ENCODE assay signal across 7 cellular contexts in genomic region chr7:108613147-108613948, GRCh38. TPM values are rescaled to one million over a fixed set of nuclear protein-coding genes. Genes with fewer than 3 reads are reported as not detected.
DNase-seq lines count a peak whose midpoint lies in the region; ATAC-seq and TF ChIP-seq lines count a peak whose summit lies in the region.

No MANE protein-coding gene starts in this region.

- ATAC-seq in GM21717 (IDR thresholded peaks at IDR 0.05; ENCODE audit: unreplicated experiment) = peak; percentile 58
- peak; percentile 45; the same call in 1 of the 3 replicates for ATAC-seq in RWPE2 (ENCODE audit: low read depth)

- CTCF ChIA-PET in GM10248 (lab: Yijun Ruan, JAX) = interaction anchor here (0.9 to 1.1 kb wide), 4 partner anchors 9 to 21 kb away, joined by 3 to 6 read pairs (median 4); no protein-coding TSS in a partner anchor

- H3K27me3 ChIP-seq in RWPE2 (ENCODE audit: insufficient read depth, poor library complexity, severe bottlenecking) = no peaks in the 10 kb centered on the region
- no peaks in the 10 kb centered on the region for H3K27me3 ChIP-seq in effector memory CD4-positive, alpha-beta T cell (replicated peaks; ENCODE audit: control insufficient read depth, insufficient read depth, low read length, poor library complexity, severe bottlenecking)

- H3K36me3 ChIP-seq in RWPE2 (ENCODE audit: low read depth) = no peaks in the 10 kb centered on the region
- no peaks in the 10 kb centered on the region for H3K36me3 ChIP-seq in effector memory CD4-positive, alpha-beta T cell (ENCODE audit: control insufficient read depth, insufficient read depth, low read length)

- DNase-seq in GM10248 (ENCODE audit: extremely low spot score) = peak; percentile 26
- DNase-seq in LoVo (ENCODE audit: low spot score) = peak; percentile 64
- no peak for DNase-seq in RWPE2 (ENCODE audit: low spot score)
- DNase-seq in fibroblast of the aortic adventitia (ENCODE audit: low read depth) = peak; percentile 61
- DNase-seq in putamen (ENCODE audit: low spot score) = peak; percentile 49
- DNase-seq in effector memory CD4-positive, alpha-beta T cell = no peak

- no peaks in the 10 kb centered on the region for H3K9me3 ChIP-seq in RWPE2 (ENCODE audit: severe bottlenecking)
- H3K9me3 ChIP-seq in effector memory CD4-positive, alpha-beta T cell (ENCODE audit: control insufficient read depth, low read length) = no peaks in the 10 kb centered on the region

- peak; percentile 51 for TF ChIP-seq CTCF in GM10248 (IDR thresholded peaks at IDR 0.05; ENCODE audit: control extremely low read depth, extremely low read depth, low read depth, missing control alignments)
- peak; percentile 86 for TF ChIP-seq CTCF in RWPE2 (IDR thresholded peaks at IDR 0.05; ENCODE audit: poor library complexity, severe bottlenecking)
- peak; percentile 50 for TF ChIP-seq CTCF in fibroblast of the aortic adventitia (IDR thresholded peaks at IDR 0.05; ENCODE audit: insufficient read depth, low read length)

- POLR2A ChIA-PET in GM10248 (lab: Yijun Ruan, JAX) = no interaction called here

- H3K4me3 ChIP-seq in RWPE2 (ENCODE audit: severe bottlenecking) (no peak overlapping the region), fibroblast of the aortic adventitia (ENCODE audit: low read depth, low read length) (no peak overlapping the region)
- H3K4me3 ChIP-seq in effector memory CD4-positive, alpha-beta T cell (ENCODE audit: insufficient read depth, low read depth, low read length, poor library complexity, severe bottlenecking) = no peak overlapping the region

- no peak overlapping the region for H3K27ac ChIP-seq in RWPE2 (ENCODE audit: poor library complexity, severe bottlenecking)
- no peak overlapping the region for H3K27ac ChIP-seq in effector memory CD4-positive, alpha-beta T cell (ENCODE audit: insufficient read depth, low read length, poor library complexity, severe bottlenecking)

- no peaks in the 10 kb centered on the region for H3K4me1 ChIP-seq in RWPE2 (ENCODE audit: insufficient read depth, poor library complexity, severe bottlenecking)
- H3K4me1 ChIP-seq in effector memory CD4-positive, alpha-beta T cell (ENCODE audit: control insufficient read depth, insufficient read depth, low read length, poor library complexity, severe bottlenecking) = no peaks in the 10 kb centered on the region

RNA-seq across cellular contexts. Expression of gene DNAJB9, which starts 43.7 kb away (rescaled TPM):
- total RNA-seq in fibroblast of the aortic adventitia (ENCODE audit: low replicate concordance) = 19.1 and 39.9 TPM in 2 replicates

RNA-seq across cellular contexts. Expression of gene THAP5, which starts 43.8 kb away (rescaled TPM):
- 20.5 and 39.6 TPM in 2 replicates for total RNA-seq in fibroblast of the aortic adventitia (ENCODE audit: low replicate concordance)

Comparison
In these comparisons a context has a peak if more than half of its experiments do, and no peak if none do; other contexts are left out.
1. DNase-seq: peak in GM10248 (single experiment), LoVo (single experiment), fibroblast of the aortic adventitia (single experiment) and putamen (single experiment); none in RWPE2 (single experiment) and effector memory CD4-positive, alpha-beta T cell (0 of 3).
2. Peak in every context shown above with its lines, with median percentiles within 50 percentile points of each other: CTCF ChIP-seq.